Comparison of ENCODE assay signal across 22 cellular contexts in genomic region chr1:24175033-24175755, GRCh38. TPM values are rescaled to one million over a fixed set of nuclear protein-coding genes. Genes with fewer than 3 reads are reported as not detected.
"Had no signal": no experiment of that assay in that cellular context is flagged by ENCODE, and none has a peak within 500 bp of the region (broad histone marks: within the 10 kb centered on the region; RNA-seq: fewer than 3 reads in every experiment).

No MANE protein-coding gene starts in this region.

- H3K36me3 ChIP-seq: heart left ventricle, lower lobe of right lung, tibial artery had no signal

- H3K4me3 Mint-ChIP-seq: activated naive CD8-positive, alpha-beta T cell; effector memory CD8-positive, alpha-beta T cell; mesothelial cell of epicardium; nephron progenitor cell had no signal

- H3K9me3 Mint-ChIP-seq: effector memory CD8-positive, alpha-beta T cell had no signal

- H3K4me1 ChIP-seq: heart left ventricle, lower lobe of right lung, tibial artery had no signal

- FAIRE-seq: frontal cortex, urothelium cell line had no signal

- H3K4me1 Mint-ChIP-seq: mesothelial cell of epicardium, nephron progenitor cell had no signal

- ATAC-seq: effector memory CD8-positive, alpha-beta T cell; heart left ventricle; lower lobe of right lung had no signal

- H3K9me3 ChIP-seq: lower lobe of right lung, tibial artery had no signal

- H3K4me3 ChIP-seq: heart left ventricle, lower lobe of right lung, tibial artery had no signal

- H3K27ac ChIP-seq: heart left ventricle, lower lobe of right lung, tibial artery, WERI-Rb-1 had no signal

- H3K27ac Mint-ChIP-seq: activated naive CD8-positive, alpha-beta T cell; mesothelial cell of epicardium; nephron progenitor cell had no signal

- H3K27me3 Mint-ChIP-seq: activated naive CD8-positive, alpha-beta T cell; effector memory CD8-positive, alpha-beta T cell had no signal

- DNase-seq: activated CD4-positive, alpha-beta T cell treated with anti-CD3 and anti-CD28 coated beads, Interleukin-2, amount 50 U/mL, for 48 hours; activated gamma-delta T cell; amygdala; dermis blood vessel endothelial cell; effector memory CD8-positive, alpha-beta T cell; heart left ventricle; lower lobe of right lung; nephron progenitor cell; nucleus accumbens; posterior cingulate gyrus; retina; stimulated activated CD4-positive, alpha-beta T cell treated with anti-CD3 and anti-CD28 coated beads, Interleukin-12 subunit alpha, Interleukin-12 subunit beta, amount 100 ng/mL, for 4 hours; stimulated activated CD4-positive, alpha-beta T cell treated with anti-CD3 and anti-CD28 coated beads, Interleukin-1b, Interleukin-23, amount 100 ng/mL, for 48 hours; stimulated activated CD8-positive, alpha-beta memory T cell treated with anti-CD3 and anti-CD28 coated beads, Interleukin-4, amount 100 ng/mL, for 48 hours; stimulated activated naive CD4-positive, alpha-beta T cell treated with Interleukin-2 at 50 U/mL for 16 hours; tibial artery; WERI-Rb-1 had no signal

RNA-seq across cellular contexts. Expression of gene IL22RA1, which starts 32.3 kb away (rescaled TPM):
- total RNA-seq: dermis blood vessel endothelial cell; frontal cortex; T-helper 2 cell treated with Interferon-gamma antibody and Interleukin-4, amounts not matched to agents 100 ng/mL and 5 ng/mL, for 36 hours had no signal
